ENCODE assay signal across 1 cellular context in the genomic region with DNA sequence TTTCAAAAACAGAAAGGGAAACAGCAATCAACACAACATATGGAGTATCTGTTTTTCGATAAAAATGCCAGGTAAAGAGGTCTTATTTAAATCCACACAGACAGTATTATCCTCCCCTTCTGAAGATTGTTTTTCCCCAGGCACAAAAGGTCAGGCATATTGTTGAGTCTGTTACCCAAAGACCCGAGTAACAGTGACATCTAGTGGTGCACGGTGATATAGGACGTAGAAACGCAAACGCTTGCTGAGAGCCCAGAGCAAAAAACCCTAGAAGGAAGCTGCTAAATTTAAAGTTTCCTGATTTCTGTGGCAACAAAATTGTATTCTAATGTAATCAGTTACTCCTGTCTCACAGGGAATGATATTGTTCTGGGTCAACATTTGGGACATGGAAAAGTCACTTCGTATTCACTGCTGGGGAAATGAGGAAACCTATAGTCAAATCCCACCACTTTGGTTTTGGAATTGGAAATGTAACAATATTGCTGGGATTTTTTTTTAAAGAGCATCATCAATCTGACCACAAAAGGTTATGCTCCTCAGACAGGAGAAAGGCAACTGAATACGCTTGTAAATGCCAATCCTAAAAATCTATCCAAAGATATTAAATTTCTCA.
TF ChIP-seq lines count a peak whose summit lies in the region.

No MANE protein-coding gene starts in this region.

TF ChIP-seq in GM23338, 12 proteins besides CTCF, POLR2A, EP300 and RAD21 (continued from another document):
- TF ChIP-seq, protein P1, sequence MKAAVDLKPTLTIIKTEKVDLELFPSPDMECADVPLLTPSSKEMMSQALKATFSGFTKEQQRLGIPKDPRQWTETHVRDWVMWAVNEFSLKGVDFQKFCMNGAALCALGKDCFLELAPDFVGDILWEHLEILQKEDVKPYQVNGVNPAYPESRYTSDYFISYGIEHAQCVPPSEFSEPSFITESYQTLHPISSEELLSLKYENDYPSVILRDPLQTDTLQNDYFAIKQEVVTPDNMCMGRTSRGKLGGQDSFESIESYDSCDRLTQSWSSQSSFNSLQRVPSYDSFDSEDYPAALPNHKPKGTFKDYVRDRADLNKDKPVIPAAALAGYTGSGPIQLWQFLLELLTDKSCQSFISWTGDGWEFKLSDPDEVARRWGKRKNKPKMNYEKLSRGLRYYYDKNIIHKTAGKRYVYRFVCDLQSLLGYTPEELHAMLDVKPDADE (IDR thresholded peaks at IDR 0.05), result no peak
